In genomic region chr7:140566186-140566585, GRCh38 we compare ENCODE assay signal across 8 cellular contexts.
DNase-seq lines count a peak whose midpoint lies in the region; ATAC-seq, FAIRE-seq and TF ChIP-seq lines count a peak whose summit lies in the region.
"Not testable (repeated sequence)": the region's sequence is repeated elsewhere in the genome, so short reads cannot be mapped to it uniquely, and the experiment has no call there.

No MANE protein-coding gene starts in this region.

- not testable (repeated sequence) for H3K79me2 ChIP-seq in SK-N-SH (ENCODE audit: insufficient read depth); K562 (ENCODE audit: control insufficient read depth, insufficient read depth, low read length)

- H3K4me1 ChIP-seq in SK-N-SH (ENCODE audit: control insufficient read depth in 1 of 2, insufficient read depth in 2 of 2, low read depth in 1 of 2, low read length in 1 of 2) (peaks cover 12 to 16% of the 10 kb centered on the region in 2 experiments; a peak in 3 of 4 replicates), right atrium auricular region (peaks cover 0 to 44% of the 10 kb centered on the region in 2 donors)
- not testable (repeated sequence) for H3K4me1 ChIP-seq in K562 (replicated peaks in 1 of 2; ENCODE audit: control insufficient read depth in 2 of 2, insufficient read depth in 2 of 2, low read length in 2 of 2)

- not testable (repeated sequence) for H3K9me1 ChIP-seq in K562 (ENCODE audit: control insufficient read depth, insufficient read depth, low read length)

- not testable (repeated sequence) for H3K4me2 ChIP-seq in SK-N-SH; K562 (ENCODE audit: insufficient read depth, low read length)

- not testable (repeated sequence) for H3K27me3 ChIP-seq in SK-N-SH (ENCODE audit: insufficient read depth); right atrium auricular region
- peaks cover 56 to 90% of the 10 kb centered on the region in 2 experiments for H3K27me3 ChIP-seq in K562 (ENCODE audit: control insufficient read depth in 2 of 2, insufficient read depth in 2 of 2, low read length in 2 of 2)

- TF ChIP-seq POLR2A in K562 (conservative IDR thresholded peaks at IDR 0.05), result not testable (repeated sequence)

- H2AFZ ChIP-seq in SK-N-SH (ENCODE audit: low read depth); K562 (ENCODE audit: low read depth, low read length): not testable (repeated sequence)

- TF ChIP-seq RAD21 in SK-N-SH (IDR thresholded peaks at IDR 0.05; ENCODE audit: low read length); K562 (CRISPR knock-in tag; conservative IDR thresholded peaks at IDR 0.05 in 1 of 2, IDR thresholded peaks at IDR 0.05 in 1 of 2): not testable (repeated sequence)

- BruUV-seq in K562 (replicated peaks; lab: Mats Ljungman, UMichigan), result not testable (repeated sequence)

- CTCF ChIA-PET in AG04449 (lab: Yijun Ruan, JAX); SK-N-SH (lab: Yijun Ruan, JAX); K562 (lab: Yijun Ruan, JAX; ENCODE audit: low intra/inter-chr PET ratio): not testable (repeated sequence)

- TF ChIP-seq EP300 in SK-N-SH (IDR thresholded peaks at IDR 0.05; ENCODE audit: borderline replicate concordance in 1 of 2, low read depth in 1 of 2, low read length in 1 of 2); K562 (IDR thresholded peaks at IDR 0.05; ENCODE audit: low read length): not testable (repeated sequence)

- not testable (repeated sequence) for H4K20me1 ChIP-seq in SK-N-SH (ENCODE audit: insufficient read depth); K562 (replicated peaks; ENCODE audit: control insufficient read depth, insufficient read depth, low read length)

- POLR2A ChIA-PET in AG04449 (lab: Yijun Ruan, JAX); SK-N-SH (lab: Yijun Ruan, JAX); K562 (lab: Yijun Ruan, JAX): not testable (repeated sequence)

- peak; percentile 31 for DNase-seq in AG04449 (ENCODE audit: low read depth, low spot score)
- DNase-seq in H4 (ENCODE audit: low spot score), result peak; percentile 51
- peak; percentile 40 for DNase-seq in LoVo (ENCODE audit: low spot score)
- not testable (repeated sequence) for DNase-seq in SK-N-SH; K562 (ENCODE audit: extremely low read depth in 1 of 4, low spot score in 3 of 4); right atrium auricular region (ENCODE audit: low spot score)
- peak; percentile 15 for DNase-seq in fibroblast of gingiva (ENCODE audit: low read depth)
- peak; percentile 75 for DNase-seq in retinal pigment epithelial cell (ENCODE audit: low read depth)

- not testable (repeated sequence) for H3K4me3 ChIP-seq in AG04449 (ENCODE audit: low read depth, low read length); SK-N-SH (ENCODE audit: low read depth in 2 of 2, low read length in 1 of 2); K562; right atrium auricular region; retinal pigment epithelial cell (ENCODE audit: low read length)

- not testable (repeated sequence) for H3F3A ChIP-seq in SK-N-SH (replicated peaks; ENCODE audit: insufficient read depth)

- in situ Hi-C loops in K562 (cut with MboI), result not testable (repeated sequence)

- not testable (repeated sequence) for H3K36me3 ChIP-seq in SK-N-SH (replicated peaks in 1 of 2; ENCODE audit: control insufficient read depth in 1 of 2, insufficient read depth in 2 of 2, low read length in 1 of 2); K562 (ENCODE audit: control insufficient read depth, insufficient read depth, low read length); right atrium auricular region

- H3K27ac ChIP-seq in SK-N-SH (ENCODE audit: low read depth in 2 of 2, low read length in 1 of 2) (peak overlapping the region in 1 of 2 experiments; percentile 31; a peak in 1 of 4 replicates), right atrium auricular region (peak overlapping the region; percentile 80 to 84)
- H3K27ac ChIP-seq in K562 (ENCODE audit: extremely low read depth, low read depth, low read length), result not testable (repeated sequence)

- not testable (repeated sequence) for ATAC-seq in K562

- H3K9me2 ChIP-seq in SK-N-SH, result not testable (repeated sequence)

- TF ChIP-seq CTCF in AG04449 (IDR thresholded peaks at IDR 0.05; ENCODE audit: insufficient read depth, low read length, missing control alignments); SK-N-SH (IDR thresholded peaks at IDR 0.05); K562 (IDR thresholded peaks at IDR 0.05 in 2 of 3, conservative IDR thresholded peaks at IDR 0.05 in 1 of 3; ENCODE audit: insufficient read depth in 2 of 3, low read depth in 1 of 3, low read length in 3 of 3); right atrium auricular region (IDR thresholded peaks at IDR 0.05); retinal pigment epithelial cell (conservative IDR thresholded peaks at IDR 0.05; ENCODE audit: low read depth, low read length): not testable (repeated sequence)

- H3K9ac ChIP-seq in SK-N-SH; K562 (ENCODE audit: insufficient read depth in 1 of 2, low read depth in 2 of 2, low read length in 2 of 2): not testable (repeated sequence)

- not testable (repeated sequence) for FAIRE-seq in K562 (lab: Jason Lieb, UNC)

- 80% methylated on average over 6 of the region's 6 CpGs for WGBS in SK-N-SH (ENCODE audit: low lambda C conversion rate)
- WGBS in K562 (ENCODE audit: insufficient coverage, low coverage, missing lambda C conversion rate), result 1% methylated on average over 6 of the region's 6 CpGs

- intact Hi-C loops in K562 (cut with micrococcal nuclease), result not testable (repeated sequence)

- not testable (repeated sequence) for H3K9me3 ChIP-seq in SK-N-SH; K562 (replicated peaks; ENCODE audit: control insufficient read depth, insufficient read depth, low read depth, low read length); right atrium auricular region

TF ChIP-seq in SK-N-SH, 30 proteins besides CTCF, POLR2A, EP300 and RAD21:
- 0 out of 2 replicates have a peak, but pooled peaks have one; percentile 11 for TF ChIP-seq TCF12 (IDR thresholded peaks at IDR 0.05)
- TF ChIP-seq FOSL2 (IDR thresholded peaks at IDR 0.05; ENCODE audit: borderline replicate concordance, low read depth), result peak; percentile 57
- peak; percentile 55 for TF ChIP-seq JUND (IDR thresholded peaks at IDR 0.05)
- TF ChIP-seq NFIC (IDR thresholded peaks at IDR 0.05; ENCODE audit: borderline replicate concordance), result peak; percentile 32; the same call in 1 of the 2 replicates

TF ChIP-seq in K562, 482 proteins besides CTCF, POLR2A, EP300 and RAD21:
- TF ChIP-seq EGR1 (conservative IDR thresholded peaks at IDR 0.05) (peak; percentile 34; the same call in 1 of the 2 replicates), ATF3 (IDR thresholded peaks at IDR 0.05) (0 out of 2 replicates have a peak, but pooled peaks have one; percentile 26)
- not testable (repeated sequence) for TF ChIP-seq ATF3 (CRISPR knock-in tag; conservative IDR thresholded peaks at IDR 0.05)
